In the genomic region with DNA sequence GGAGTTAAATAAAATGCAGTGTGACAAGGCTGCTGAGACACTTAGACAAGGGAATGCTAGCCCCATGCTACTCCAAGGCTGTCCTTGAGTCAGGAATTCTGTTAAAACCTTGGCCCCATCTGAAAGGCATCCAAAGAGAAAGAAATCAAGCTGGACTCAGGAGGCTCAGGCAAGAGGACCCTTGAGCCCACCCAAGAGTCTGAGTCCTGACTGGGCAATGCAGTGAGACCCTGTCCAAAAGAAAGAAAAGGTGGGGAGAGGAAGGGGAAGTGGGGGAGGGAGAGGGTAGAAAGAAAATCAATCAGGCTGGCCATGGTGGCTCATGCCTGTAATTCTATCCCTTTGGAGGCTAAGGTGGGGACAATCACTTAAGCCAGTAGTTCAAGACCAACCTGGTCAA, we compare ENCODE assay signal across 21 cellular contexts. TPM values are rescaled to one million over a fixed set of nuclear protein-coding genes. Genes with fewer than 3 reads are reported as not detected.
DNase-seq lines count a peak whose midpoint lies in the region; ATAC-seq and TF ChIP-seq lines count a peak whose summit lies in the region.
"Had no signal": no experiment of that assay in that cellular context is flagged by ENCODE, and none has a peak within 500 bp of the region (broad histone marks: within the 10 kb centered on the region; RNA-seq: fewer than 3 reads in every experiment).

No MANE protein-coding gene starts in this region.

- no peak overlapping the region for H2BK5ac ChIP-seq in H9 (ENCODE audit: insufficient read length, low read length)

- no peak overlapping the region for H3K23ac ChIP-seq in H9 (ENCODE audit: insufficient read length, low read depth, low read length)

- H4K5ac ChIP-seq in H9 (ENCODE audit: insufficient read length, low read depth, low read length), result no peak overlapping the region

- no peaks in the 10 kb centered on the region for H3K9me3 ChIP-seq in CD4-positive, CD25-positive, alpha-beta regulatory T cell (ENCODE audit: control insufficient read depth in 2 of 2, low read length in 2 of 2)
- H3K9me3 ChIP-seq in H9 (ENCODE audit: control insufficient read depth, low read depth, low read length), result no peaks in the 10 kb centered on the region
- no peaks in the 10 kb centered on the region for H3K9me3 ChIP-seq in endodermal cell (ENCODE audit: control insufficient read depth, low read length)
- H3K9me3 ChIP-seq in neural progenitor cell (ENCODE audit: low read depth), result no peaks in the 10 kb centered on the region
- H3K9me3 ChIP-seq: heart right ventricle, SJCRH30 had no signal

- H3K4me2 ChIP-seq in H9 (ENCODE audit: insufficient read depth, insufficient read length, low read length) (no peak overlapping the region), neural progenitor cell (no peak overlapping the region)
- H3K4me2 ChIP-seq: PC-9 had no signal

- peak overlapping the region in 2 of 3 donors; percentile 33 to 52 for H3K27ac Mint-ChIP-seq in CD4-positive, CD25-positive, alpha-beta regulatory T cell
- H3K27ac Mint-ChIP-seq in H9 (peak overlapping the region in 2 of 3 experiments; percentile 17 to 20; a peak in 3 of 7 replicates), endodermal cell (peak overlapping the region; percentile 36), neural progenitor cell (peak overlapping the region; percentile 1)
- H3K27ac Mint-ChIP-seq: T-helper 1 cell treated with Interleukin-12 subunit alpha and Interleukin-12 subunit beta and Interleukin-4 antibody, amounts not matched to agents 30 μg/mL and 1 μg/mL, for 36 hours had no signal

- H3K27ac ChIP-seq in CD4-positive, CD25-positive, alpha-beta regulatory T cell (ENCODE audit: insufficient read depth, low read length, poor library complexity, severe bottlenecking), result no peak overlapping the region
- H3K27ac ChIP-seq in H9 (ENCODE audit: insufficient read length, low read depth, low read length) (no peak overlapping the region), endodermal cell (ENCODE audit: low read depth, low read length) (no peak overlapping the region), neural progenitor cell (no peak overlapping the region)
- H3K27ac ChIP-seq: C4-2B, PC-9, SJCRH30, VCaP had no signal

- no peak overlapping the region for H2BK12ac ChIP-seq in H9 (ENCODE audit: insufficient read length, low read depth, low read length)

- H3K79me1 ChIP-seq in H9 (ENCODE audit: insufficient read depth, low read depth, low read length, poor library complexity, severe bottlenecking), result peaks cover 12% of the 10 kb centered on the region

- no peaks in the 10 kb centered on the region for H3K9me3 Mint-ChIP-seq in CD4-positive, CD25-positive, alpha-beta regulatory T cell
- H3K9me3 Mint-ChIP-seq in H9, result no peaks in the 10 kb centered on the region; a peak in 1 of 5 replicates
- H3K9me3 Mint-ChIP-seq in endodermal cell, result no peaks in the 10 kb centered on the region
- peaks cover 4% of the 10 kb centered on the region for H3K9me3 Mint-ChIP-seq in neural progenitor cell
- H3K9me3 Mint-ChIP-seq: activated naive CD4-positive, alpha-beta T cell treated with anti-CD3 and anti-CD28 coated beads, Interleukin-2, amount 10 ng/mL, durations not matched to agents 7 days and 5 days; T-helper 1 cell treated with Interleukin-12 subunit alpha and Interleukin-12 subunit beta and Interleukin-4 antibody, amounts not matched to agents 30 μg/mL and 1 μg/mL, for 36 hours had no signal

- H3K4me1 ChIP-seq in CD4-positive, CD25-positive, alpha-beta regulatory T cell (ENCODE audit: control insufficient read depth, insufficient read depth, low read length, poor library complexity, severe bottlenecking), result peaks cover 29% of the 10 kb centered on the region
- peaks cover 2% of the 10 kb centered on the region; the same call in 1 of the 2 replicates for H3K4me1 ChIP-seq in H9 (ENCODE audit: insufficient read depth, low read length)
- no peaks in the 10 kb centered on the region for H3K4me1 ChIP-seq in endodermal cell (ENCODE audit: control insufficient read depth, insufficient read depth, low read length)
- peaks cover 25% of the 10 kb centered on the region for H3K4me1 ChIP-seq in neural progenitor cell

- H3K56ac ChIP-seq in H9 (ENCODE audit: insufficient read length, low read depth, low read length), result no peak overlapping the region

- no peak for DNase-seq in CD4-positive, CD25-positive, alpha-beta regulatory T cell
- DNase-seq in H9 (no peak), endodermal cell (peak; percentile 26), neural progenitor cell (ENCODE audit: low spot score) (no peak), DMS79 treated with DMSO at 0.1 percent for 48 hours (lab: John Stamatoyannopoulos, UW) (no peak), GM20000 (ENCODE audit: low spot score) (no peak)
- DNase-seq: activated CD4-positive, alpha-beta T cell treated with anti-CD3 and anti-CD28 coated beads, Interleukin-2, amount 50 U/mL, for 48 hours; activated naive CD4-positive, alpha-beta T cell treated with anti-CD3 and anti-CD28 coated beads, Interleukin-2, amount 10 ng/mL, durations not matched to agents 7 days and 5 days; activated T-cell treated with anti-CD3 and anti-CD28 coated beads for 4 hours; effector memory CD4-positive, alpha-beta T cell; GDM1; heart right ventricle; NCI-H2029; PC-9; SJCRH30; stimulated activated CD8-positive, alpha-beta memory T cell treated with anti-CD3 and anti-CD28 coated beads, Interleukin-4, amount 100 ng/mL, for 48 hours; substantia nigra had no signal

- H2BK120ac ChIP-seq in H9 (ENCODE audit: low read depth, low read length, poor library complexity, severe bottlenecking), result no peak overlapping the region

- no peaks in the 10 kb centered on the region for H3K27me3 ChIP-seq in CD4-positive, CD25-positive, alpha-beta regulatory T cell (ENCODE audit: control insufficient read depth, insufficient read depth, low read length)
- H3K27me3 ChIP-seq in H9 (ENCODE audit: insufficient read depth, low read length) (no peaks in the 10 kb centered on the region), endodermal cell (ENCODE audit: control insufficient read depth, insufficient read depth, low read length, poor library complexity, severe bottlenecking) (no peaks in the 10 kb centered on the region), neural progenitor cell (no peaks in the 10 kb centered on the region)
- H3K27me3 ChIP-seq: heart right ventricle, SJCRH30 had no signal

- H4K20me1 ChIP-seq in H9 (ENCODE audit: control insufficient read depth, insufficient read depth, insufficient read length) (no peaks in the 10 kb centered on the region), neural progenitor cell (ENCODE audit: low read depth) (peaks cover 96% of the 10 kb centered on the region)

- H3K4me3 Mint-ChIP-seq in CD4-positive, CD25-positive, alpha-beta regulatory T cell, result peak overlapping the region in 3 of 4 donors; percentile 6 to 84 (median 52)
- no peak overlapping the region; a peak in 1 of 5 replicates for H3K4me3 Mint-ChIP-seq in H9
- H3K4me3 Mint-ChIP-seq in endodermal cell, result no peak overlapping the region
- no peak overlapping the region for H3K4me3 Mint-ChIP-seq in neural progenitor cell
- H3K4me3 Mint-ChIP-seq: activated naive CD4-positive, alpha-beta T cell treated with anti-CD3 and anti-CD28 coated beads, Interleukin-2, amount 10 ng/mL, durations not matched to agents 7 days and 5 days had no signal

- H3F3A ChIP-seq in neural progenitor cell (ENCODE audit: low read depth), result peaks cover 24% of the 10 kb centered on the region

- H3K4ac ChIP-seq in H9 (ENCODE audit: low read depth, low read length), result no peak overlapping the region

- H3T11ph ChIP-seq in H9 (ENCODE audit: low read length), result no peak overlapping the region

- H3K23me2 ChIP-seq in H9 (ENCODE audit: insufficient read length, low read depth, low read length, poor library complexity, severe bottlenecking), result no peaks in the 10 kb centered on the region

- H4K8ac ChIP-seq in H9 (replicated peaks; ENCODE audit: insufficient read length, low read depth, low read length), result no peak overlapping the region

- peaks cover 13% of the 10 kb centered on the region for H3K36me3 Mint-ChIP-seq in CD4-positive, CD25-positive, alpha-beta regulatory T cell
- H3K36me3 Mint-ChIP-seq in H9 (ENCODE audit: insufficient read depth in 1 of 3, low read depth in 3 of 3) (peaks cover 2 to 7% (median 3%) of the 10 kb centered on the region in 3 experiments; a peak in 5 of 7 replicates), endodermal cell (ENCODE audit: low read depth) (peaks cover 8% of the 10 kb centered on the region), neural progenitor cell (peaks cover 12% of the 10 kb centered on the region)

- no peak overlapping the region for H3K9ac ChIP-seq in H9 (ENCODE audit: extremely low read depth, insufficient read length, low read length)
- H3K9ac ChIP-seq in endodermal cell (ENCODE audit: extremely low read depth, low read length, poor library complexity, severe bottlenecking), result no peak overlapping the region
- H3K9ac ChIP-seq in neural progenitor cell, result no peak overlapping the region

- H3K18ac ChIP-seq in H9 (ENCODE audit: insufficient read length, low read depth, low read length), result no peak overlapping the region

- H3K79me2 ChIP-seq in H9 (ENCODE audit: insufficient read depth, low read length), result peaks cover 13% of the 10 kb centered on the region; the same call in 1 of the 2 replicates
- peaks cover 100% of the 10 kb centered on the region for H3K79me2 ChIP-seq in neural progenitor cell (ENCODE audit: low read depth)

- H3K14ac ChIP-seq in H9 (ENCODE audit: insufficient read depth, low read length), result no peak overlapping the region

- no peak overlapping the region for H4K91ac ChIP-seq in H9 (ENCODE audit: insufficient read length, low read depth, low read length)

- no peak overlapping the region for H2AK5ac ChIP-seq in H9 (ENCODE audit: insufficient read length, low read length)

- H3K36me3 ChIP-seq in CD4-positive, CD25-positive, alpha-beta regulatory T cell (ENCODE audit: control insufficient read depth, insufficient read depth, low read length), result no peaks in the 10 kb centered on the region
- no peaks in the 10 kb centered on the region for H3K36me3 ChIP-seq in endodermal cell (ENCODE audit: control insufficient read depth, insufficient read depth, low read length)
- H3K36me3 ChIP-seq in neural progenitor cell, result peaks cover 4% of the 10 kb centered on the region
- H3K36me3 ChIP-seq: heart right ventricle, SJCRH30 had no signal

- peaks cover 23 to 82% (median 54%) of the 10 kb centered on the region in 4 donors for H3K4me1 Mint-ChIP-seq in CD4-positive, CD25-positive, alpha-beta regulatory T cell
- H3K4me1 Mint-ChIP-seq in H9 (peaks cover 37 to 47% of the 10 kb centered on the region in 2 experiments), endodermal cell (peaks cover 16% of the 10 kb centered on the region), neural progenitor cell (peaks cover 43% of the 10 kb centered on the region)

- H2BK15ac ChIP-seq in H9 (ENCODE audit: low read depth, low read length), result no peak overlapping the region

- H2AFZ ChIP-seq in H9 (ENCODE audit: low read length) (no peak overlapping the region), neural progenitor cell (replicated peaks) (no peak overlapping the region)
- H2AFZ ChIP-seq: PC-9 had no signal

- no peaks in the 10 kb centered on the region for H3K27me3 Mint-ChIP-seq in CD4-positive, CD25-positive, alpha-beta regulatory T cell
- H3K27me3 Mint-ChIP-seq in H9 (ENCODE audit: low read depth) (no peaks in the 10 kb centered on the region), endodermal cell (ENCODE audit: insufficient read depth) (no peaks in the 10 kb centered on the region), neural progenitor cell (ENCODE audit: insufficient read depth, low read depth) (peaks cover 3% of the 10 kb centered on the region)
- H3K27me3 Mint-ChIP-seq: activated naive CD4-positive, alpha-beta T cell treated with anti-CD3 and anti-CD28 coated beads, Interleukin-2, amount 10 ng/mL, durations not matched to agents 7 days and 5 days had no signal

- ATAC-seq in CD4-positive, CD25-positive, alpha-beta regulatory T cell (ENCODE audit: low read depth in 2 of 2), result no peak
- ATAC-seq in GM18519 (IDR thresholded peaks at IDR 0.05; ENCODE audit: low FRiP score, unreplicated experiment), result no peak

- no peak for TF ChIP-seq CTCF in H9 (conservative IDR thresholded peaks at IDR 0.05)
- no peak for TF ChIP-seq CTCF in endodermal cell (conservative IDR thresholded peaks at IDR 0.05)
- no peak for TF ChIP-seq CTCF in neural progenitor cell (IDR thresholded peaks at IDR 0.05)
- TF ChIP-seq CTCF in GM20000 (IDR thresholded peaks at IDR 0.05; ENCODE audit: extremely low read depth, missing control alignments), result no peak

- H2BK20ac ChIP-seq in H9 (ENCODE audit: low read depth, low read length, poor library complexity, severe bottlenecking), result no peak overlapping the region

- no peak overlapping the region for H3K4me3 ChIP-seq in CD4-positive, CD25-positive, alpha-beta regulatory T cell (ENCODE audit: low read depth, low read length)
- H3K4me3 ChIP-seq in endodermal cell (ENCODE audit: low read length), result no peak overlapping the region
- no peak overlapping the region for H3K4me3 ChIP-seq in neural progenitor cell
- H3K4me3 ChIP-seq: heart right ventricle, PC-9, SJCRH30 had no signal

RNA-seq across cellular contexts. Expression of a gene that starts 26.7 kb away (rescaled TPM):
- 106 TPM for total RNA-seq in CD4-positive, CD25-positive, alpha-beta regulatory T cell
- polyA plus RNA-seq in CD4-positive, CD25-positive, alpha-beta regulatory T cell, result 10 to 100 TPM; 19.2 to 25.4 (median 22.3) TPM
- 100 and 101 TPM in 2 replicates for total RNA-seq in H9 (2021)
- total RNA-seq in endodermal cell, result 100 to 1,000 TPM in 1 of 2 donors, 10 to 100 TPM in 1; 96.6 to 116 TPM
- polyA plus RNA-seq in endodermal cell (2013, experiment 1 of 2), result 119 TPM
- 110 TPM for polyA plus RNA-seq in endodermal cell (2013, experiment 2 of 2)
- total RNA-seq in neural progenitor cell (ENCODE audit: low replicate concordance), result 75.4 and 112 TPM in 2 replicates

Comparison
In these comparisons a context has a peak if more than half of its experiments do, and no peak if none do; other contexts are left out.
1. H3K4me3 Mint-ChIP-seq: peak in CD4-positive, CD25-positive, alpha-beta regulatory T cell (3 of 4); none in H9 (0 of 2), endodermal cell (single experiment) and neural progenitor cell (single experiment).
2. Peak in every context shown above with its lines, with median percentiles within 50 percentile points of each other: H3K27ac Mint-ChIP-seq.